ENCODE assay signal across 12 cellular contexts in the genomic region with DNA sequence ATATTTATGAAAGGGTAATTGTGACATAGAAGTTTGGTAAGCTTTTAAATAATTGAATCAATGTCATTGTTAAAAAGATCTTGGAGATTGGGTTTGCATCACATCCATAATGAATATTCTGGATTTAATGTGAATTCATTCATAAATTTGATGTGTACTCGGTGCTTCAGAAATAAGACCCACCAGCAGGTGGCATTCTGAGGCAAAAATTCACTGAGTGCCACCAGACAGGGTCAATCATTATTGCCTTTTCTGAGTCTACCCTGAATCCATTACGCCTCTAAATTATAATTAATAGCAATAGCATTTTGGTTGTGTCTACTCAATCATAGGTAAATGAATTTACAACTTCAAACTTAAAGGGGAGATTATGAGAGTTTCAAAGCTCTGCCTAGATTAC. TPM values are rescaled to one million over a fixed set of nuclear protein-coding genes. Genes with fewer than 3 reads are reported as not detected.
DNase-seq lines count a peak whose midpoint lies in the region; ATAC-seq and TF ChIP-seq lines count a peak whose summit lies in the region.
"Had no signal": no experiment of that assay in that cellular context is flagged by ENCODE, and none has a peak within 500 bp of the region (broad histone marks: within the 10 kb centered on the region; RNA-seq: fewer than 3 reads in every experiment).

No MANE protein-coding gene starts in this region.

- no peak for TF ChIP-seq CTCF in activated CD8-positive, alpha-beta T cell treated with anti-CD3 and anti-CD28 coated beads for 36 hours (IDR thresholded peaks at IDR 0.05)
- TF ChIP-seq CTCF in endodermal cell (conservative IDR thresholded peaks at IDR 0.05) = peak; percentile 71
- peak; percentile 67 for TF ChIP-seq CTCF in type B pancreatic cell (conservative IDR thresholded peaks at IDR 0.05)

- WGBS in endodermal cell (ENCODE audit: insufficient coverage in 1 of 2, insufficient read length in 1 of 2), 2 experiments = 85% methylated on average over 2 of the region's 2 CpGs; no CpG with 5 or more reads in 1 of the 2 experiments

- no peak overlapping the region for H3K27ac Mint-ChIP-seq in activated CD8-positive, alpha-beta T cell treated with anti-CD3 and anti-CD28 coated beads for 36 hours
- no peak overlapping the region for H3K27ac Mint-ChIP-seq in activated CD8-positive, alpha-beta T cell treated with anti-CD3 and anti-CD28 coated beads, Interleukin-2, amount 10 ng/mL, durations not matched to agents 7 days and 5 days
- H3K27ac Mint-ChIP-seq in endodermal cell = no peak overlapping the region
- H3K27ac Mint-ChIP-seq in type B pancreatic cell = no peak overlapping the region
- H3K27ac Mint-ChIP-seq: activated CD4-positive, alpha-beta memory T cell treated with anti-CD3 and anti-CD28 coated beads for 36 hours had no signal

- H3K27me3 ChIP-seq in endodermal cell (ENCODE audit: control insufficient read depth, insufficient read depth, low read length, poor library complexity, severe bottlenecking) = peaks cover 11% of the 10 kb centered on the region
- H3K27me3 ChIP-seq: BLaER1 treated with 17β-estradiol and CSF1 and Interleukin-3, amounts not matched to agents 10 nM and 100 nM had no signal

- H3K4me3 ChIP-seq in endodermal cell (ENCODE audit: low read length) = no peak overlapping the region
- H3K4me3 ChIP-seq: BLaER1 treated with 17β-estradiol and CSF1 and Interleukin-3, amounts not matched to agents 10 nM and 100 nM had no signal

- POLR2A ChIA-PET in activated CD8-positive, alpha-beta T cell treated with anti-CD3 and anti-CD28 coated beads for 36 hours (lab: Charles Lee) = no interaction called here
- POLR2A ChIA-PET in activated CD8-positive, alpha-beta T cell treated with anti-CD3 and anti-CD28 coated beads, Interleukin-2, amount 10 ng/mL, durations not matched to agents 7 days and 5 days (lab: Charles Lee) = no interaction called here

- peaks cover 6% of the 10 kb centered on the region for H3K27me3 Mint-ChIP-seq in activated CD8-positive, alpha-beta T cell treated with anti-CD3 and anti-CD28 coated beads for 36 hours
- H3K27me3 Mint-ChIP-seq in activated CD8-positive, alpha-beta T cell treated with anti-CD3 and anti-CD28 coated beads, Interleukin-2, amount 10 ng/mL, durations not matched to agents 7 days and 5 days (ENCODE audit: low read depth) = no peaks in the 10 kb centered on the region
- peaks cover 7% of the 10 kb centered on the region for H3K27me3 Mint-ChIP-seq in endodermal cell (ENCODE audit: insufficient read depth)
- H3K27me3 Mint-ChIP-seq in type B pancreatic cell = peaks cover 38% of the 10 kb centered on the region

- CTCF ChIA-PET in activated CD8-positive, alpha-beta T cell treated with anti-CD3 and anti-CD28 coated beads for 36 hours (lab: Charles Lee) = interaction anchor here (2.0 kb wide), 1 partner anchor 10 kb away, joined by 4 read pairs; no protein-coding TSS in a partner anchor
- CTCF ChIA-PET in activated CD8-positive, alpha-beta T cell treated with anti-CD3 and anti-CD28 coated beads, Interleukin-2, amount 10 ng/mL, durations not matched to agents 7 days and 5 days (lab: Charles Lee) = no interaction called here

- no peaks in the 10 kb centered on the region for H3K4me1 ChIP-seq in endodermal cell (ENCODE audit: control insufficient read depth, insufficient read depth, low read length)
- H3K4me1 ChIP-seq: BLaER1 treated with 17β-estradiol and CSF1 and Interleukin-3, amounts not matched to agents 10 nM and 100 nM had no signal

- no peak overlapping the region for H3K4me3 Mint-ChIP-seq in activated CD8-positive, alpha-beta T cell treated with anti-CD3 and anti-CD28 coated beads for 36 hours
- H3K4me3 Mint-ChIP-seq in activated CD8-positive, alpha-beta T cell treated with anti-CD3 and anti-CD28 coated beads, Interleukin-2, amount 10 ng/mL, durations not matched to agents 7 days and 5 days = no peak overlapping the region
- H3K4me3 Mint-ChIP-seq in endodermal cell (no peak overlapping the region), type B pancreatic cell (no peak overlapping the region)
- H3K4me3 Mint-ChIP-seq: activated CD4-positive, alpha-beta memory T cell treated with anti-CD3 and anti-CD28 coated beads for 36 hours had no signal

- DNase-seq in activated CD8-positive, alpha-beta T cell treated with anti-CD3 and anti-CD28 coated beads for 36 hours = peak; percentile 8
- DNase-seq in activated CD8-positive, alpha-beta T cell treated with anti-CD3 and anti-CD28 coated beads, Interleukin-2, amount 10 ng/mL, durations not matched to agents 7 days and 5 days = no peak
- DNase-seq in NCI-H2227 treated with DMSO at 0.1 percent for 48 hours (lab: John Stamatoyannopoulos, UW) = peak; percentile 11
- no peak for DNase-seq in endodermal cell
- no peak for DNase-seq in type B pancreatic cell (ENCODE audit: extremely low spot score, unreplicated experiment)
- no peak for DNase-seq in cardiac septum (ENCODE audit: low spot score)
- DNase-seq in DMS153 treated with DMSO at 0.1 percent for 48 hours (lab: John Stamatoyannopoulos, UW; ENCODE audit: unreplicated experiment) = no peak
- DNase-seq in cortex of kidney (lab: John Stamatoyannopoulos, UW) = no peak
- DNase-seq: activated CD4-positive, alpha-beta memory T cell treated with anti-CD3 and anti-CD28 coated beads for 36 hours; SIG-M5 had no signal

- H3K4me1 Mint-ChIP-seq in activated CD8-positive, alpha-beta T cell treated with anti-CD3 and anti-CD28 coated beads for 36 hours (ENCODE audit: low read depth) = no peaks in the 10 kb centered on the region
- no peaks in the 10 kb centered on the region for H3K4me1 Mint-ChIP-seq in activated CD8-positive, alpha-beta T cell treated with anti-CD3 and anti-CD28 coated beads, Interleukin-2, amount 10 ng/mL, durations not matched to agents 7 days and 5 days (ENCODE audit: low read depth)
- H3K4me1 Mint-ChIP-seq in endodermal cell (peaks cover 2% of the 10 kb centered on the region), type B pancreatic cell (ENCODE audit: unreplicated experiment) (no peaks in the 10 kb centered on the region)

- no peaks in the 10 kb centered on the region for H3K9me3 ChIP-seq in endodermal cell (ENCODE audit: control insufficient read depth, low read length)
- H3K9me3 ChIP-seq: BLaER1 treated with 17β-estradiol and CSF1 and Interleukin-3, amounts not matched to agents 10 nM and 100 nM; neutrophil had no signal

- no peak for ATAC-seq in activated CD8-positive, alpha-beta T cell treated with anti-CD3 and anti-CD28 coated beads for 36 hours
- ATAC-seq in activated CD8-positive, alpha-beta T cell treated with anti-CD3 and anti-CD28 coated beads, Interleukin-2, amount 10 ng/mL, durations not matched to agents 7 days and 5 days = no peak

- no peaks in the 10 kb centered on the region for H3K36me3 ChIP-seq in endodermal cell (ENCODE audit: control insufficient read depth, insufficient read depth, low read length)
- H3K36me3 ChIP-seq: BLaER1 treated with 17β-estradiol and CSF1 and Interleukin-3, amounts not matched to agents 10 nM and 100 nM; neutrophil had no signal

- H3K9me3 Mint-ChIP-seq in activated CD8-positive, alpha-beta T cell treated with anti-CD3 and anti-CD28 coated beads for 36 hours = peaks cover 2% of the 10 kb centered on the region
- H3K9me3 Mint-ChIP-seq in activated CD8-positive, alpha-beta T cell treated with anti-CD3 and anti-CD28 coated beads, Interleukin-2, amount 10 ng/mL, durations not matched to agents 7 days and 5 days (ENCODE audit: insufficient read depth) = no peaks in the 10 kb centered on the region
- H3K9me3 Mint-ChIP-seq in endodermal cell (no peaks in the 10 kb centered on the region), type B pancreatic cell (no peaks in the 10 kb centered on the region)
- H3K9me3 Mint-ChIP-seq: activated CD4-positive, alpha-beta memory T cell treated with anti-CD3 and anti-CD28 coated beads for 36 hours had no signal

- intact Hi-C loops in activated CD8-positive, alpha-beta T cell treated with anti-CD3 and anti-CD28 coated beads for 36 hours (cut with micrococcal nuclease) = no loop called here
- intact Hi-C loops in cardiac septum (cut with DNase I) = no loop called here

- no peaks in the 10 kb centered on the region for H3K36me3 Mint-ChIP-seq in activated CD8-positive, alpha-beta T cell treated with anti-CD3 and anti-CD28 coated beads for 36 hours (ENCODE audit: low read depth)
- no peaks in the 10 kb centered on the region for H3K36me3 Mint-ChIP-seq in activated CD8-positive, alpha-beta T cell treated with anti-CD3 and anti-CD28 coated beads, Interleukin-2, amount 10 ng/mL, durations not matched to agents 7 days and 5 days (ENCODE audit: low read depth)
- H3K36me3 Mint-ChIP-seq in endodermal cell (ENCODE audit: low read depth) (no peaks in the 10 kb centered on the region), type B pancreatic cell (no peaks in the 10 kb centered on the region)
- H3K36me3 Mint-ChIP-seq: activated CD4-positive, alpha-beta memory T cell treated with anti-CD3 and anti-CD28 coated beads for 36 hours had no signal

- H3K9ac ChIP-seq in endodermal cell (ENCODE audit: extremely low read depth, low read length, poor library complexity, severe bottlenecking) = no peak overlapping the region
- H3K9ac ChIP-seq: BLaER1 treated with 17β-estradiol and CSF1 and Interleukin-3, amounts not matched to agents 10 nM and 100 nM had no signal

- no peak overlapping the region for H3K27ac ChIP-seq in endodermal cell (ENCODE audit: low read depth, low read length)
- H3K27ac ChIP-seq: BLaER1 treated with 17β-estradiol and CSF1 and Interleukin-3, amounts not matched to agents 10 nM and 100 nM; neutrophil had no signal

RNA-seq across cellular contexts. Expression of a gene that starts 1.0 kb away (rescaled TPM):
- total RNA-seq in activated CD8-positive, alpha-beta T cell treated with anti-CD3 and anti-CD28 coated beads for 36 hours = not detected
- not detected for total RNA-seq in activated CD8-positive, alpha-beta T cell treated with anti-CD3 and anti-CD28 coated beads, Interleukin-2, amount 10 ng/mL, durations not matched to agents 7 days and 5 days
- total RNA-seq in endodermal cell (under 1 TPM in 1 of 2 donors, not detected in 1; 0.22 TPM), type B pancreatic cell (ENCODE audit: low replicate concordance) (2.2 and 5.2 TPM in 2 replicates), cardiac septum (not detected)
- polyA plus RNA-seq in endodermal cell (2013, experiment 1 of 2) = 0.14 TPM
- polyA plus RNA-seq in endodermal cell (2013, experiment 2 of 2) = not detected
- total RNA-seq: activated CD4-positive, alpha-beta memory T cell treated with anti-CD3 and anti-CD28 coated beads for 36 hours had no signal

Comparison
In these comparisons a context has a peak if more than half of its experiments do, and no peak if none do; other contexts are left out.
1. DNase-seq: peak in activated CD8-positive, alpha-beta T cell treated with anti-CD3 and anti-CD28 coated beads for 36 hours (single experiment) and NCI-H2227 treated with DMSO at 0.1 percent for 48 hours (single experiment); none in activated CD8-positive, alpha-beta T cell treated with anti-CD3 and anti-CD28 coated beads, Interleukin-2, amount 10 ng/mL, durations not matched to agents 7 days and 5 days (single experiment), endodermal cell (single experiment), type B pancreatic cell (single experiment), cardiac septum (single experiment), DMS153 treated with DMSO at 0.1 percent for 48 hours (single experiment) and cortex of kidney (single experiment).